ENCODE assay signal across 8 cellular contexts in genomic region chr4:16001484-16001858, GRCh38. TPM values are rescaled to one million over a fixed set of nuclear protein-coding genes. Genes with fewer than 3 reads are reported as not detected.
DNase-seq lines count a peak whose midpoint lies in the region; ATAC-seq and TF ChIP-seq lines count a peak whose summit lies in the region.

No MANE protein-coding gene starts in this region.

- H3K4me3 Mint-ChIP-seq in naive thymus-derived CD4-positive, alpha-beta T cell: no peak overlapping the region

- TF ChIP-seq POLR2A in stomach (IDR thresholded peaks at IDR 0.05): no peak

- peak; percentile 75 for DNase-seq in COLO829 (ENCODE audit: low spot score)
- DNase-seq in GM19240 (ENCODE audit: insufficient read length, low spot score): peak; percentile 60
- DNase-seq in NCI-H748 treated with DMSO at 0.1 percent for 48 hours (lab: John Stamatoyannopoulos, UW): peak; percentile 46
- DNase-seq in activated CD8-positive, alpha-beta memory T cell treated with anti-CD3 and anti-CD28 coated beads for 24 hours: peak; percentile 74
- peak in 8 of 9 donors; percentile 13 to 59 (median 47) for DNase-seq in naive thymus-derived CD4-positive, alpha-beta T cell
- peak; percentile 48 for DNase-seq in stomach

- intact Hi-C loops in naive thymus-derived CD4-positive, alpha-beta T cell (cut with micrococcal nuclease): loop anchor here (1.0 to 5.0 kb wide), 8 partner anchors 38 to 770 kb away; partner anchors contain the start of gene FGFBP2 (in 2 of the 2)
- intact Hi-C loops in stomach (cut with DNase I; ENCODE audit: low total_unique reads): no loop called here

- WGBS in stomach, 5 donors: 2 to 11% (median 5%) methylated on average over 4 of the region's 4 CpGs

- no peaks in the 10 kb centered on the region for H3K9me3 Mint-ChIP-seq in naive thymus-derived CD4-positive, alpha-beta T cell

- H3K9me3 ChIP-seq in naive thymus-derived CD4-positive, alpha-beta T cell (ENCODE audit: control insufficient read depth in 2 of 3, low read length in 3 of 3): no peaks in the 10 kb centered on the region
- H3K9me3 ChIP-seq in stomach: no peaks in the 10 kb centered on the region

- no peak overlapping the region for H3K27ac ChIP-seq in naive thymus-derived CD4-positive, alpha-beta T cell (ENCODE audit: low read depth, low read length)
- H3K27ac ChIP-seq in stomach: no peak overlapping the region

- no peak overlapping the region for H3K27ac Mint-ChIP-seq in naive thymus-derived CD4-positive, alpha-beta T cell

- H3K27me3 Mint-ChIP-seq in naive thymus-derived CD4-positive, alpha-beta T cell: peaks cover 0 to 8% (median 3%) of the 10 kb centered on the region in 5 donors

- POLR2A ChIA-PET in naive thymus-derived CD4-positive, alpha-beta T cell (lab: Charles Lee): no interaction called here

- H3K4me1 Mint-ChIP-seq in naive thymus-derived CD4-positive, alpha-beta T cell: no peaks in the 10 kb centered on the region

- peak; percentile 87 for ATAC-seq in HG03342 (IDR thresholded peaks at IDR 0.05; ENCODE audit: unreplicated experiment)
- peak; percentile 81 for ATAC-seq in esophagus mucosa
- peak; percentile 95 for ATAC-seq in naive thymus-derived CD4-positive, alpha-beta T cell

- no peaks in the 10 kb centered on the region for H3K36me3 Mint-ChIP-seq in naive thymus-derived CD4-positive, alpha-beta T cell

- H3K4me1 ChIP-seq in naive thymus-derived CD4-positive, alpha-beta T cell (ENCODE audit: control insufficient read depth in 2 of 2, insufficient read depth in 2 of 2, low read length in 2 of 2): no peaks in the 10 kb centered on the region
- peaks cover 0 to 11% (median 0%) of the 10 kb centered on the region in 4 donors for H3K4me1 ChIP-seq in stomach

- H3K4me3 ChIP-seq in naive thymus-derived CD4-positive, alpha-beta T cell (ENCODE audit: low read length): no peak overlapping the region
- H3K4me3 ChIP-seq in stomach: no peak overlapping the region

- no peaks in the 10 kb centered on the region for H3K27me3 ChIP-seq in naive thymus-derived CD4-positive, alpha-beta T cell (ENCODE audit: control insufficient read depth in 2 of 2, insufficient read depth in 2 of 2, low read length in 2 of 2)
- peaks cover 0 to 7% (median 0%) of the 10 kb centered on the region in 3 donors for H3K27me3 ChIP-seq in stomach

- peak in 5 of 7 experiments; percentile 70 to 81 (median 76) for TF ChIP-seq CTCF in stomach (IDR thresholded peaks at IDR 0.05)

- H3K36me3 ChIP-seq in naive thymus-derived CD4-positive, alpha-beta T cell (ENCODE audit: control insufficient read depth in 2 of 3, insufficient read depth in 3 of 3, low read length in 3 of 3): no peaks in the 10 kb centered on the region
- H3K36me3 ChIP-seq in stomach: peaks cover 0 to 20% (median 3%) of the 10 kb centered on the region in 4 donors

- TF ChIP-seq EP300 in stomach (IDR thresholded peaks at IDR 0.05): no peak

- CTCF ChIA-PET in naive thymus-derived CD4-positive, alpha-beta T cell (lab: Charles Lee): interaction anchor here (0.8 to 1.9 kb wide), 5 partner anchors 25 to 272 kb away, joined by 3 to 10 read pairs (median 3); no protein-coding TSS in a partner anchor

RNA-seq across cellular contexts. Expression of gene FGFBP2, which starts 38.5 kb away (rescaled TPM):
- not detected for total RNA-seq in esophagus mucosa
- total RNA-seq in naive thymus-derived CD4-positive, alpha-beta T cell: 10 to 100 TPM in 1 of 5 experiments, 1 to 10 TPM in 4; 1.2 to 54.8 (median 4.5) TPM
- polyA plus RNA-seq in naive thymus-derived CD4-positive, alpha-beta T cell: 1 to 10 TPM; 1.3 to 2.7 TPM
- 1 to 10 TPM in 3 of 5 donors, under 1 TPM in 1, not detected in 1; 0.58 to 4.9 (median 1.1) TPM for total RNA-seq in stomach
- polyA plus RNA-seq in stomach: 1 to 10 TPM in 1 of 3 donors, under 1 TPM in 2; 0.37 to 6.0 (median 0.63) TPM
